9 cellular contexts compared by ENCODE assay signal in genomic region chr3:50245251-50245745, GRCh38. TPM values are rescaled to one million over a fixed set of nuclear protein-coding genes. Genes with fewer than 3 reads are reported as not detected.
A peak's percentile ranks its signal among the peaks of the same experiment; 100 is the strongest.
DNase-seq lines count a peak whose midpoint lies in the region; ATAC-seq and TF ChIP-seq lines count a peak whose summit lies in the region.
"Had no signal": no experiment of that assay in that cellular context is flagged by ENCODE, and none has a peak within 500 bp of the region (broad histone marks: within the 10 kb centered on the region; RNA-seq: fewer than 3 reads in every experiment).

No MANE protein-coding gene starts in this region.

- intact Hi-C loops in heart left ventricle (cut with DNase I): no loop called here
- intact Hi-C loops in left cardiac atrium (cut with DNase I): no loop called here
- intact Hi-C loops in body of pancreas (cut with DNase I): no loop called here
- intact Hi-C loops in upper lobe of right lung (cut with DNase I): no loop called here

- WGBS in heart left ventricle, 4 donors: 48 to 60% (median 55%) methylated on average over 16 of the region's 16 CpGs
- 68 to 84% methylated on average over 7 to 15 of the region's 16 CpGs for WGBS in body of pancreas, 2 donors

- DNase-seq in heart left ventricle (no peak), left cardiac atrium (no peak), body of pancreas (no peak), upper lobe of right lung (no peak), omental fat pad (ENCODE audit: low spot score) (no peak), KG1 (lab: John Stamatoyannopoulos, UW) (no peak), DMS79 treated with DMSO at 0.1 percent for 48 hours (lab: John Stamatoyannopoulos, UW) (no peak)

- ATAC-seq in heart left ventricle: no peak
- ATAC-seq in left cardiac atrium: no peak
- no peak for ATAC-seq in body of pancreas
- ATAC-seq in upper lobe of right lung: no peak
- no peak for ATAC-seq in omental fat pad (ENCODE audit: low FRiP score)

- H3K27ac ChIP-seq in heart left ventricle: peak overlapping the region; percentile 85 to 99 (median 94)
- H3K27ac ChIP-seq in body of pancreas: peak overlapping the region in 3 of 4 donors; percentile 74 to 81 (median 80)
- peak overlapping the region; percentile 85 for H3K27ac ChIP-seq in upper lobe of right lung

- peaks cover 0 to 54% (median 4%) of the 10 kb centered on the region in 9 donors for H3K36me3 ChIP-seq in heart left ventricle
- no peaks in the 10 kb centered on the region for H3K36me3 ChIP-seq in body of pancreas (replicated peaks in 1 of 2; ENCODE audit: insufficient read depth in 1 of 2, low read depth in 2 of 2)
- H3K36me3 ChIP-seq in upper lobe of right lung: peaks cover 15% of the 10 kb centered on the region

- TF ChIP-seq POLR2A in heart left ventricle (IDR thresholded peaks at IDR 0.05) (no peak), body of pancreas (IDR thresholded peaks at IDR 0.05) (no peak)

- H3K4me3 ChIP-seq in heart left ventricle: peak overlapping the region in 11 of 12 donors; percentile 6 to 58 (median 49)
- H3K4me3 ChIP-seq in body of pancreas: no peak overlapping the region
- H3K4me3 ChIP-seq in mononuclear cell (ENCODE audit: low read length): peak overlapping the region; percentile 23
- peak overlapping the region; percentile 41 for H3K4me3 ChIP-seq in upper lobe of right lung

- H3K9me3 ChIP-seq in heart left ventricle (no peaks in the 10 kb centered on the region), body of pancreas (no peaks in the 10 kb centered on the region), mononuclear cell (ENCODE audit: low read depth, low read length) (no peaks in the 10 kb centered on the region), upper lobe of right lung (no peaks in the 10 kb centered on the region)

- H3K4me1 ChIP-seq in heart left ventricle (peaks cover 34 to 100% (median 96%) of the 10 kb centered on the region in 12 donors), body of pancreas (peaks cover 49% of the 10 kb centered on the region), mononuclear cell (ENCODE audit: insufficient read depth, low read length) (peaks cover 100% of the 10 kb centered on the region), upper lobe of right lung (peaks cover 100% of the 10 kb centered on the region)

- TF ChIP-seq CTCF in heart left ventricle (IDR thresholded peaks at IDR 0.05): no peak
- no peak for TF ChIP-seq CTCF in body of pancreas (IDR thresholded peaks at IDR 0.05)
- no peak for TF ChIP-seq CTCF in upper lobe of right lung (IDR thresholded peaks at IDR 0.05)
- TF ChIP-seq CTCF in omental fat pad (IDR thresholded peaks at IDR 0.05): no peak

- H3K27me3 ChIP-seq in heart left ventricle: no peaks in the 10 kb centered on the region
- no peaks in the 10 kb centered on the region for H3K27me3 ChIP-seq in body of pancreas
- H3K27me3 ChIP-seq in mononuclear cell (ENCODE audit: insufficient read depth, low read length): no peaks in the 10 kb centered on the region
- H3K27me3 ChIP-seq in upper lobe of right lung: no peaks in the 10 kb centered on the region

RNA-seq across cellular contexts. Expression of gene GNAI2, which starts 9.3 kb away (rescaled TPM):
- total RNA-seq in heart left ventricle (100 to 1,000 TPM; 106 to 365 (median 140) TPM), left cardiac atrium (100 to 1,000 TPM; 179 to 181 TPM), body of pancreas (10 to 100 TPM; 46.2 to 53.7 TPM), mononuclear cell (243 TPM), upper lobe of right lung (321 TPM), omental fat pad (100 to 1,000 TPM; 157 to 305 (median 241) TPM)
- polyA plus RNA-seq in heart left ventricle: 100 to 1,000 TPM in 1 of 2 donors, 10 to 100 TPM in 1; 93.2 to 180 TPM

RNA-seq across cellular contexts. Expression of gene SEMA3B, which starts 23.6 kb away (rescaled TPM):
- total RNA-seq in heart left ventricle (10 to 100 TPM; 12.9 to 60.1 (median 17.8) TPM), left cardiac atrium (10 to 100 TPM; 14.3 to 32.6 TPM), body of pancreas (100 to 1,000 TPM in 1 of 2 donors, 10 to 100 TPM in 1; 71.1 to 116 TPM), mononuclear cell (0.42 TPM), upper lobe of right lung (120 TPM), omental fat pad (10 to 100 TPM; 14.2 to 94.1 (median 45.4) TPM)
- polyA plus RNA-seq in heart left ventricle: 10 to 100 TPM; 21.1 to 37.5 TPM

RNA-seq across cellular contexts. Expression of gene LSMEM2, which starts 33.6 kb away (rescaled TPM):
- total RNA-seq in heart left ventricle (10 to 100 TPM in 8 of 9 donors, 1 to 10 TPM in 1; 8.8 to 68.3 (median 31.5) TPM), left cardiac atrium (1 to 10 TPM; 1.4 to 6.6 TPM), body of pancreas (not detected), mononuclear cell (not detected), upper lobe of right lung (not detected), omental fat pad (not detected)
- polyA plus RNA-seq in heart left ventricle: 10 to 100 TPM in 1 of 2 donors, 1 to 10 TPM in 1; 1.3 to 29.7 TPM
- total RNA-seq: T-helper 2 cell treated with Interferon-gamma antibody and Interleukin-4, amounts not matched to agents 100 ng/mL and 5 ng/mL, for 36 hours had no signal

RNA-seq across cellular contexts. Expression of gene SLC38A3, which starts 40.2 kb away (rescaled TPM):
- total RNA-seq in heart left ventricle (10 to 100 TPM in 3 of 9 donors, 1 to 10 TPM in 6; 3.6 to 14.8 (median 8.4) TPM), left cardiac atrium (1 to 10 TPM; 5.2 to 7.7 TPM), body of pancreas (10 to 100 TPM in 1 of 2 donors, 1 to 10 TPM in 1; 4.6 to 48.0 TPM), mononuclear cell (not detected), upper lobe of right lung (not detected), omental fat pad (1 to 10 TPM in 1 of 4 donors, under 1 TPM in 2, not detected in 1; 0.56 to 1.5 (median 0.84) TPM)
- polyA plus RNA-seq in heart left ventricle: 1 to 10 TPM; 1.0 to 8.8 TPM
- total RNA-seq: T-helper 2 cell treated with Interferon-gamma antibody and Interleukin-4, amounts not matched to agents 100 ng/mL and 5 ng/mL, for 36 hours had no signal

RNA-seq across cellular contexts. Expression of gene IFRD2, which starts 46.9 kb away (rescaled TPM):
- 10 to 100 TPM; 47.5 to 94.9 (median 61.4) TPM for total RNA-seq in heart left ventricle
- 100 to 1,000 TPM in 1 of 2 donors, 10 to 100 TPM in 1; 80.5 to 106 TPM for polyA plus RNA-seq in heart left ventricle
- total RNA-seq in left cardiac atrium: 10 to 100 TPM; 53.1 to 68.8 TPM
- 100 to 1,000 TPM in 1 of 2 donors, 10 to 100 TPM in 1; 75.8 to 103 TPM for total RNA-seq in body of pancreas
- 19.0 TPM for total RNA-seq in mononuclear cell
- 77.0 TPM for total RNA-seq in upper lobe of right lung
- 100 to 1,000 TPM in 1 of 4 donors, 10 to 100 TPM in 3; 40.0 to 178 (median 72.2) TPM for total RNA-seq in omental fat pad

Comparison
In these comparisons a context has a peak if more than half of its experiments do, and no peak if none do; other contexts are left out.
1. H3K4me3 ChIP-seq: peak in heart left ventricle (11 of 12), mononuclear cell (single experiment) and upper lobe of right lung (single experiment); none in body of pancreas (0 of 2).
2. Peak in every context shown above with its lines, with median percentiles within 50 percentile points of each other: H3K27ac ChIP-seq.